Comparison of ENCODE assay signal across 24 cellular contexts in genomic region chr2:160015746-160016145, GRCh38. TPM values are rescaled to one million over a fixed set of nuclear protein-coding genes. Genes with fewer than 3 reads are reported as not detected.
"Had no signal": no experiment of that assay in that cellular context is flagged by ENCODE, and none has a peak within 500 bp of the region (broad histone marks: within the 10 kb centered on the region; RNA-seq: fewer than 3 reads in every experiment).

No MANE protein-coding gene starts in this region.

- H3K36me3 ChIP-seq: neutrophil, right lobe of liver had no signal

- H2AFZ ChIP-seq: parathyroid adenoma had no signal

- H3K4me1 ChIP-seq: esophagus squamous epithelium, heart right ventricle, parathyroid adenoma, right lobe of liver, stomach, testis had no signal

- ATAC-seq: heart right ventricle; left lobe of liver; natural killer cell treated with Interleukin-12 subunit alpha and Interleukin-12 subunit beta and Interleukin-15 and Interleukin-18, amount 100 ng/mL, for 72 hours; right lobe of liver; stimulated activated effector memory CD8-positive, alpha-beta T cell treated with anti-CD3 and anti-CD28 coated beads, Interleukin-12 subunit alpha, Interleukin-12 subunit beta, amount 100 ng/mL, for 72 hours had no signal

- DNase-seq: cerebellar nuclear complex; effector memory CD4-positive, alpha-beta T cell; erythroblast; esophagus squamous epithelium; foreskin melanocyte; glutamatergic neuron; heart right ventricle; hypothalamus; immature natural killer cell; naive B cell; right lobe of liver; stimulated activated CD4-positive, alpha-beta T cell treated with anti-CD3 and anti-CD28 coated beads, Interleukin-2, amount 100 ng/mL, for 24 hours; stimulated activated CD4-positive, alpha-beta T cell treated with anti-CD3 and anti-CD28 coated beads, Interleukin-4, amount 100 ng/mL, for 24 hours; stimulated activated naive CD4-positive, alpha-beta T cell treated with Interleukin-2 at 50 U/mL for 16 hours; stomach; testis; tibial artery had no signal

- H3K27me3 ChIP-seq: esophagus squamous epithelium, heart right ventricle, neutrophil, right lobe of liver, stomach, testis, tibial artery had no signal

- H3K9me3 ChIP-seq: esophagus squamous epithelium, heart right ventricle, neutrophil, right lobe of liver, stomach, testis, tibial artery had no signal

- H3K4me3 ChIP-seq: esophagus squamous epithelium, heart right ventricle, lung, right lobe of liver, stomach, testis, tibial artery had no signal

- H3K27ac ChIP-seq: esophagus squamous epithelium, heart right ventricle, neutrophil, parathyroid adenoma, right lobe of liver, stomach, testis, tibial artery had no signal

- H3K79me2 ChIP-seq: parathyroid adenoma had no signal

RNA-seq across cellular contexts. Expression of gene PLA2R1, which starts 46.7 kb away (rescaled TPM):
- total RNA-seq: mononuclear cell; natural killer cell treated with Interleukin-12 subunit alpha and Interleukin-12 subunit beta and Interleukin-15 and Interleukin-18, amount 100 ng/mL, for 72 hours had no signal
- polyA plus RNA-seq: immature natural killer cell had no signal
